In genomic region chr18:79570266-79571201, GRCh38 we compare ENCODE assay signal across 9 cellular contexts.
DNase-seq lines count a peak whose midpoint lies in the region; ATAC-seq and TF ChIP-seq lines count a peak whose summit lies in the region.
"Had no signal": no experiment of that assay in that cellular context is flagged by ENCODE, and none has a peak within 500 bp of the region (broad histone marks: within the 10 kb centered on the region; RNA-seq: fewer than 3 reads in every experiment).

No MANE protein-coding gene starts in this region.

- H3K27ac Mint-ChIP-seq in brain = peak overlapping the region in 3 of 5 experiments; percentile 18 to 84 (median 39)
- H3K27ac Mint-ChIP-seq: activated naive CD4-positive, alpha-beta T cell treated with anti-CD3 and anti-CD28 coated beads, Interleukin-2, amount 50 U/mL, for 24 hours had no signal

- H3K4me3 ChIP-seq in ovary = no peak overlapping the region

- TF ChIP-seq EP300 in ovary (IDR thresholded peaks at IDR 0.05) = no peak

- 81% methylated on average over 26 of the region's 26 CpGs for WGBS in ovary, 3 donors

- peak; percentile 22 for DNase-seq in NCI-H345 (lab: John Stamatoyannopoulos, UW)
- DNase-seq in NCI-H345 treated with DMSO at 0.1 percent for 48 hours (lab: John Stamatoyannopoulos, UW; ENCODE audit: unreplicated experiment) = no peak
- peak; percentile 52 for DNase-seq in NCI-H1092 (lab: John Stamatoyannopoulos, UW)
- DNase-seq in ovary = peak in 3 of 5 donors; percentile 8 to 22 (median 13)
- no peak for DNase-seq in SKM-1 (lab: John Stamatoyannopoulos, UW; ENCODE audit: unreplicated experiment)
- DNase-seq in HEK293T (ENCODE audit: extremely low spot score) = no peak

- H3K9me3 Mint-ChIP-seq in brain = peaks cover 13 to 32% (median 31%) of the 10 kb centered on the region in 5 experiments
- H3K9me3 Mint-ChIP-seq: activated naive CD4-positive, alpha-beta T cell treated with anti-CD3 and anti-CD28 coated beads, Interleukin-2, amount 50 U/mL, for 24 hours had no signal

- H3K9me3 ChIP-seq in ovary = no peaks in the 10 kb centered on the region

- TF ChIP-seq CTCF in brain (conservative IDR thresholded peaks at IDR 0.05) (no peak), ovary (IDR thresholded peaks at IDR 0.05) (no peak)

- no peaks in the 10 kb centered on the region for H3K27me3 ChIP-seq in ovary

- CTCF ChIA-PET in HEK293T (lab: Yijun Ruan, JAX) = no interaction called here

- H3K27me3 Mint-ChIP-seq in brain = no peaks in the 10 kb centered on the region
- H3K27me3 Mint-ChIP-seq: activated naive CD4-positive, alpha-beta T cell treated with anti-CD3 and anti-CD28 coated beads, Interleukin-2, amount 50 U/mL, for 24 hours had no signal

- intact Hi-C loops in ovary (cut with DNase I) = no loop called here

- no peaks in the 10 kb centered on the region for H3K36me3 ChIP-seq in ovary

- no peak for ATAC-seq in GM18498 (IDR thresholded peaks at IDR 0.05; ENCODE audit: unreplicated experiment)

- peaks cover 2% of the 10 kb centered on the region for H3K4me1 ChIP-seq in ovary (ENCODE audit: insufficient read depth)

- peaks cover 49% of the 10 kb centered on the region for H3K4me1 Mint-ChIP-seq in brain
- H3K4me1 Mint-ChIP-seq: activated naive CD4-positive, alpha-beta T cell treated with anti-CD3 and anti-CD28 coated beads, Interleukin-2, amount 50 U/mL, for 24 hours had no signal

- no peak overlapping the region for H3K27ac ChIP-seq in ovary

- POLR2A ChIA-PET in HEK293T (lab: Yijun Ruan, JAX) = no interaction called here

- H3K4me3 Mint-ChIP-seq in brain = no peak overlapping the region
- H3K4me3 Mint-ChIP-seq: activated naive CD4-positive, alpha-beta T cell treated with anti-CD3 and anti-CD28 coated beads, Interleukin-2, amount 50 U/mL, for 24 hours had no signal

- peaks cover 12% of the 10 kb centered on the region for H3K36me3 Mint-ChIP-seq in brain
- H3K36me3 Mint-ChIP-seq: activated naive CD4-positive, alpha-beta T cell treated with anti-CD3 and anti-CD28 coated beads, Interleukin-2, amount 50 U/mL, for 24 hours had no signal

- TF ChIP-seq POLR2A in ovary (IDR thresholded peaks at IDR 0.05) = no peak

TF ChIP-seq in HEK293T, 16 proteins besides CTCF, POLR2A, EP300 and RAD21:
- TF ChIP-seq ZNF384 (IDR thresholded peaks at IDR 0.05) = no peak
- no peak for TF ChIP-seq ARNT (IDR thresholded peaks at IDR 0.05)
- TF ChIP-seq FOXA1 (IDR thresholded peaks at IDR 0.05) = no peak
- no peak for TF ChIP-seq FOXK2 (IDR thresholded peaks at IDR 0.05)
- no peak for TF ChIP-seq SUZ12 (IDR thresholded peaks at IDR 0.05)
- no peak for TF ChIP-seq NFRKB (IDR thresholded peaks at IDR 0.05)
- TF ChIP-seq SP1 (IDR thresholded peaks at IDR 0.05) = no peak
- no peak for TF ChIP-seq L3MBTL2 (conservative IDR thresholded peaks at IDR 0.05)
- TF ChIP-seq HDGF (IDR thresholded peaks at IDR 0.05; ENCODE audit: borderline replicate concordance) = no peak
- no peak for TF ChIP-seq LEF1 (IDR thresholded peaks at IDR 0.05; ENCODE audit: borderline replicate concordance)
- no peak for TF ChIP-seq TARDBP (IDR thresholded peaks at IDR 0.05)
- no peak for TF ChIP-seq PKNOX1 (IDR thresholded peaks at IDR 0.05)

Comparison
In these comparisons a context has a peak if more than half of its experiments do, and no peak if none do; other contexts are left out.
1. DNase-seq: peak in NCI-H345 (single experiment), NCI-H1092 (single experiment) and ovary (3 of 5); none in NCI-H345 treated with DMSO at 0.1 percent for 48 hours (single experiment), SKM-1 (single experiment) and HEK293T (single experiment).